ENCODE assay signal across 9 cellular contexts in the genomic region with DNA sequence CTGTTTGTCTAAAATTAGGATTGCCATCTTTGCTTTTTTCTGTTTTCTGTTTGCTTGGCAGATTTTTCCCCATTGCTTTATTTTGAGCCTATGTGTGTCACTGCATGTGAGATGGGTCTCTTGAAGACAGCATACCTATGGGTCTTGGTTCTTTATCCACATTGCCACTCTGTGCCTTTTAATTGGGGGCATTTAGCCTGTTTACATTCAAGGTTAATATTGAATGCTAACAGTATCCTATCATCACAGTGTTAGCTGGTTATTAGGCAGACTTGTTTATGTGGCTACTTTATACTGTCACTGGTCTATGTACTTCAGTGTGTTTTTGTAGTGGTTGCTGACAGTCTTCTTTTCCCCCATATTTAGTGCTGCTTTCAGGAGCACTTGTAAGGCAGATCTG.
"Had no signal": no experiment of that assay in that cellular context is flagged by ENCODE, and none has a peak within 500 bp of the region (broad histone marks: within the 10 kb centered on the region; RNA-seq: fewer than 3 reads in every experiment).

No MANE protein-coding gene starts in this region.

- H3K4me1 ChIP-seq: HAP-1 had no signal

- H3K27ac ChIP-seq: GM23248 had no signal

- DNase-seq: GM23248, GOT3, H7, H9, HCEC 1CT, HFFc6 had no signal

- H3K36me3 ChIP-seq: HAP-1 had no signal

- H3K9me3 ChIP-seq: HAP-1 had no signal

- FAIRE-seq: H54 had no signal

- H3K4me2 ChIP-seq: GM23338 had no signal

- H3K4me3 ChIP-seq: GM23248, GM23338, HAP-1 had no signal

- H3K9ac ChIP-seq: GM23248 had no signal

- H2AFZ ChIP-seq: GM23248, GM23338 had no signal
